ENCODE assay signal across 16 cellular contexts in genomic region chr3:50536471-50537180, GRCh38. TPM values are rescaled to one million over a fixed set of nuclear protein-coding genes. Genes with fewer than 3 reads are reported as not detected.
DNase-seq lines count a peak whose midpoint lies in the region; ATAC-seq, FAIRE-seq and TF ChIP-seq lines count a peak whose summit lies in the region.
"Had no signal": no experiment of that assay in that cellular context is flagged by ENCODE, and none has a peak within 500 bp of the region (broad histone marks: within the 10 kb centered on the region; RNA-seq: fewer than 3 reads in every experiment).

No MANE protein-coding gene starts in this region.

- H3K36me3 Mint-ChIP-seq in T-cell, result no peaks in the 10 kb centered on the region

- ATAC-seq in HepG2 (no peak), right lobe of liver (no peak), T-cell (replicated peaks in 1 of 4) (no peak)

- DNase-seq in HepG2 (ENCODE audit: low spot score) (no peak), right lobe of liver (no peak), epithelial cell of esophagus (ENCODE audit: low read depth) (peak; percentile 24), mesendoderm (no peak), urothelium cell line (ENCODE audit: low spot score) (no peak), T-cell (no peak), GM20000 (ENCODE audit: low spot score) (no peak)
- DNase-seq in activated naive CD4-positive, alpha-beta T cell (lab: John Stamatoyannopoulos, UW), result no peak
- DNase-seq: 8988T, DMS53, NCI-H1930, NCI-H524, Peyer's patch, SHP77 had no signal

- CTCF ChIA-PET in HepG2 (lab: Yijun Ruan, JAX; ENCODE audit: low intra/inter-chr PET ratio, low total read pairs) (no interaction called here), T-cell (lab: Charles Lee) (interaction anchor here (0.6 to 0.7 kb wide), 3 partner anchors 79 to 474 kb away, joined by 3 read pairs; no protein-coding TSS in a partner anchor)

- no peak overlapping the region for H2BK5ac ChIP-seq in mesendoderm (ENCODE audit: low read length)

- POLR2A ChIA-PET in HepG2 (lab: Yijun Ruan, JAX) (no interaction called here), T-cell (lab: Charles Lee) (no interaction called here)

- no peak overlapping the region for H3K23ac ChIP-seq in mesendoderm (ENCODE audit: low read length)

- H3K4ac ChIP-seq in mesendoderm (ENCODE audit: low read depth, low read length), result no peak overlapping the region

- TF ChIP-seq CTCF in HepG2 (CRISPR knock-in tag; IDR thresholded peaks at IDR 0.05) (no peak), right lobe of liver (IDR thresholded peaks at IDR 0.05) (no peak), epithelial cell of esophagus (IDR thresholded peaks at IDR 0.05; ENCODE audit: insufficient read depth, low read depth, low read length, missing control alignments) (no peak), GM20000 (IDR thresholded peaks at IDR 0.05; ENCODE audit: extremely low read depth, missing control alignments) (no peak)

- H3K36me3 ChIP-seq in HepG2 (replicated peaks in 1 of 2; ENCODE audit: control insufficient read depth in 1 of 2, insufficient read depth in 2 of 2, low read length in 2 of 2), result no peaks in the 10 kb centered on the region
- H3K36me3 ChIP-seq in right lobe of liver, result no peaks in the 10 kb centered on the region
- H3K36me3 ChIP-seq in mesendoderm (ENCODE audit: control insufficient read depth, insufficient read depth, low read length), result no peaks in the 10 kb centered on the region
- H3K36me3 ChIP-seq: BLaER1 treated with 17β-estradiol and CSF1 and Interleukin-3, amounts not matched to agents 10 nM and 100 nM; Peyer's patch had no signal

- no peak for TF ChIP-seq RAD21 in HepG2 (CRISPR knock-in tag; IDR thresholded peaks at IDR 0.05)

- H3K79me2 ChIP-seq in HepG2 (ENCODE audit: insufficient read depth, low read length), result no peaks in the 10 kb centered on the region
- H3K79me2 ChIP-seq in mesendoderm (ENCODE audit: control insufficient read depth, insufficient read depth, low read length), result no peaks in the 10 kb centered on the region

- BruUV-seq in HepG2 (replicated peaks; lab: Mats Ljungman, UMichigan), result no TSS peak

- H3K4me2 ChIP-seq in HepG2 (ENCODE audit: low read depth, low read length), result no peak overlapping the region
- H3K4me2 ChIP-seq in mesendoderm (ENCODE audit: low read length), result no peak overlapping the region

- H3K4me3 ChIP-seq in HepG2 (replicated peaks in 1 of 3; ENCODE audit: insufficient read depth in 1 of 3, low read depth in 2 of 3, low read length in 3 of 3), result no peak overlapping the region
- no peak overlapping the region for H3K4me3 ChIP-seq in right lobe of liver
- no peak overlapping the region for H3K4me3 ChIP-seq in epithelial cell of esophagus (ENCODE audit: low read length)
- no peak overlapping the region for H3K4me3 ChIP-seq in mesendoderm (ENCODE audit: low read length)
- H3K4me3 ChIP-seq: BLaER1 treated with 17β-estradiol and CSF1 and Interleukin-3, amounts not matched to agents 10 nM and 100 nM; Peyer's patch had no signal

- peak overlapping the region; percentile 38 for H2AK5ac ChIP-seq in mesendoderm (ENCODE audit: low read length)

- H3K4me3 Mint-ChIP-seq in T-cell, result no peak overlapping the region

- H3K9ac ChIP-seq in HepG2 (ENCODE audit: insufficient read depth, low read depth, low read length), result no peak overlapping the region
- no peak overlapping the region for H3K9ac ChIP-seq in mesendoderm (ENCODE audit: low read length)

- TF ChIP-seq POLR2A in HepG2 (IDR thresholded peaks at IDR 0.05; ENCODE audit: insufficient read depth in 1 of 2, low read depth in 2 of 2, low read length in 2 of 2) (no peak), right lobe of liver (IDR thresholded peaks at IDR 0.05) (no peak)

- H3K27me3 ChIP-seq in HepG2 (ENCODE audit: control insufficient read depth in 1 of 2, insufficient read depth in 2 of 2, low read length in 2 of 2) (peaks cover 2 to 78% of the 10 kb centered on the region in 2 experiments; a peak in 4 of 5 replicates), right lobe of liver (no peaks in the 10 kb centered on the region), mesendoderm (ENCODE audit: insufficient read depth, low read length, poor library complexity) (no peaks in the 10 kb centered on the region)
- H3K27me3 ChIP-seq: Peyer's patch had no signal

- no peak overlapping the region for H3K27ac Mint-ChIP-seq in T-cell

- H3K56ac ChIP-seq in mesendoderm (ENCODE audit: low read length), result peak overlapping the region; percentile 77

- in situ Hi-C loops in HepG2 (cut with HindIII; ENCODE audit: extremely low pct_ligation_motif_present, low pct_unique_long_range_greater_than_20kb), result no loop called here

- H3K9me3 Mint-ChIP-seq in T-cell, result no peaks in the 10 kb centered on the region

- intact Hi-C loops in HepG2 (cut with micrococcal nuclease; ENCODE audit: unreplicated experiment) (no loop called here), right lobe of liver (cut with DNase I) (loop anchor here in 1 of 2 donors (10.0 kb wide), 1 partner anchor 162 kb away; no protein-coding TSS in a partner anchor)

- H2BK15ac ChIP-seq in mesendoderm (replicated peaks; ENCODE audit: low read depth), result no peak overlapping the region

- H4K20me1 ChIP-seq in HepG2 (ENCODE audit: insufficient read depth, low read length), result no peaks in the 10 kb centered on the region

- no peak for TF ChIP-seq EP300 in HepG2 (IDR thresholded peaks at IDR 0.05; ENCODE audit: low read depth in 2 of 2, low read length in 2 of 2)
- TF ChIP-seq EP300 in HepG2 (CRISPR knock-in tag; IDR thresholded peaks at IDR 0.05; ENCODE audit: borderline replicate concordance), result no peak

- no peaks in the 10 kb centered on the region for H3K4me1 Mint-ChIP-seq in T-cell

- WGBS in HepG2 (ENCODE audit: low lambda C conversion rate), result 3% methylated on average over 4 of the region's 5 CpGs
- WGBS in right lobe of liver (ENCODE audit: insufficient coverage, low coverage, low lambda C conversion rate, missing lambda C conversion rate), result 56% methylated on average over 2 of the region's 5 CpGs
- WGBS in mesendoderm (ENCODE audit: extremely low coverage, insufficient coverage, low lambda C conversion rate), result no CpG with 5 or more reads among the region's 5 CpGs

- no peak overlapping the region for H2AFZ ChIP-seq in HepG2 (ENCODE audit: low read length)

- H3K79me1 ChIP-seq in mesendoderm (ENCODE audit: low read length), result no peaks in the 10 kb centered on the region

- no peak overlapping the region for H2BK120ac ChIP-seq in mesendoderm (ENCODE audit: low read depth, low read length)

- H3K4me1 ChIP-seq in HepG2 (ENCODE audit: insufficient read depth, low read length) (no peaks in the 10 kb centered on the region), right lobe of liver (no peaks in the 10 kb centered on the region), mesendoderm (ENCODE audit: control insufficient read depth, low read depth, low read length) (peaks cover 11% of the 10 kb centered on the region)
- H3K4me1 ChIP-seq: Peyer's patch had no signal

- FAIRE-seq in HepG2 (lab: Jason Lieb, UNC) (no peak), urothelium cell line (lab: Jason Lieb, UNC) (peak; percentile 55)

- no peak overlapping the region for H3K27ac ChIP-seq in HepG2 (ENCODE audit: extremely low read length, insufficient read depth, low read length)
- H3K27ac ChIP-seq in right lobe of liver, result no peak overlapping the region
- H3K27ac ChIP-seq in mesendoderm (ENCODE audit: low read depth, low read length), result no peak overlapping the region
- H3K27ac ChIP-seq: BLaER1 treated with 17β-estradiol and CSF1 and Interleukin-3, amounts not matched to agents 10 nM and 100 nM; HL-60; Peyer's patch had no signal

- peaks cover 27 to 29% of the 10 kb centered on the region in 2 donors for H3K27me3 Mint-ChIP-seq in T-cell

- no peaks in the 10 kb centered on the region for H3K9me3 ChIP-seq in HepG2 (ENCODE audit: low read length)
- H3K9me3 ChIP-seq in right lobe of liver, result no peaks in the 10 kb centered on the region
- H3K9me3 ChIP-seq: BLaER1 treated with 17β-estradiol and CSF1 and Interleukin-3, amounts not matched to agents 10 nM and 100 nM; Peyer's patch had no signal

- H3K18ac ChIP-seq in mesendoderm (ENCODE audit: low read length), result no peak overlapping the region

- H4K5ac ChIP-seq in mesendoderm (ENCODE audit: low read length), result no peak overlapping the region

- H4K8ac ChIP-seq in mesendoderm (ENCODE audit: low read depth, low read length), result no peak overlapping the region

RNA-seq across cellular contexts. Expression of gene C3orf18, which starts 30.9 kb away (rescaled TPM):
- total RNA-seq in HepG2 (2016; rRNA removed; fragmentation: Illumina TruSeq; extraction: Trizol) (1.2 and 1.6 TPM in 2 replicates), right lobe of liver (1 to 10 TPM; 2.0 to 7.8 (median 2.8) TPM), T-cell (10 to 100 TPM; 15.3 to 24.7 (median 19.5) TPM)
- total RNA-seq in HepG2 (2016; cell fraction: cytosol; rRNA removed; fragmentation: Illumina TruSeq; extraction: Trizol; ENCODE audit: low read depth), result 1.2 and 1.5 TPM in 2 replicates
- 0.88 and 1.5 TPM in 2 replicates for total RNA-seq in HepG2 (2016; cell fraction: insoluble cytoplasmic fraction; rRNA removed; fragmentation: Illumina TruSeq; extraction: Trizol)
- total RNA-seq in HepG2 (2016; cell fraction: membrane; rRNA removed; fragmentation: Illumina TruSeq; extraction: Trizol), result 2.2 and 3.1 TPM in 2 replicates
- 0.97 and 1.1 TPM in 2 replicates for total RNA-seq in HepG2 (2016; cell fraction: nucleus; rRNA removed; fragmentation: Illumina TruSeq; extraction: Trizol)
- 4.6 and 4.8 TPM in 2 replicates for polyA plus RNA-seq in HepG2 (2011; rRNA removed)
- polyA plus RNA-seq in HepG2 (2011; cell fraction: cytosol; rRNA removed), result 3.8 and 4.2 TPM in 2 replicates
- polyA plus RNA-seq in HepG2 (2011; cell fraction: nucleus; rRNA removed), result 8.1 and 8.7 TPM in 2 replicates
- polyA plus RNA-seq in HepG2 (2012), result 1.7 and 1.8 TPM in 2 replicates
- 1.5 and 1.8 TPM in 2 replicates for polyA plus RNA-seq in HepG2 (2016; cell fraction: cytosol; fragmentation: Illumina TruSeq; extraction: Trizol; ENCODE audit: low read depth)
- 0.85 and 1.2 TPM in 2 replicates for polyA plus RNA-seq in HepG2 (2016; cell fraction: insoluble cytoplasmic fraction; fragmentation: Illumina TruSeq; extraction: Trizol; ENCODE audit: low read depth)
- polyA plus RNA-seq in HepG2 (2016; cell fraction: membrane; fragmentation: Illumina TruSeq; extraction: Trizol; ENCODE audit: low read depth), result 2.3 and 2.4 TPM in 2 replicates
- 1.6 and 2.3 TPM in 2 replicates for polyA plus RNA-seq in HepG2 (2016; cell fraction: nucleus; fragmentation: Illumina TruSeq; extraction: Trizol; ENCODE audit: insufficient read depth, low read depth)
- polyA minus RNA-seq in HepG2 (2011; rRNA and poly(A)+ RNA removed; ENCODE audit: low replicate concordance), result 6.2 and 6.4 TPM in 2 replicates
- polyA minus RNA-seq in HepG2 (2011; cell fraction: cytosol; rRNA and poly(A)+ RNA removed), result 1.5 and 2.3 TPM in 2 replicates
- 1.8 and 3.5 TPM in 2 replicates for polyA minus RNA-seq in HepG2 (2011; cell fraction: nucleus; rRNA and poly(A)+ RNA removed)
- 1.9 TPM for polyA plus RNA-seq in mesendoderm (2013, experiment 1 of 2)
- polyA plus RNA-seq in mesendoderm (2013, experiment 2 of 2), result 1.9 TPM

RNA-seq across cellular contexts. Expression of gene HEMK1, which starts 32.7 kb away (rescaled TPM):
- total RNA-seq in HepG2 (2016; rRNA removed; fragmentation: Illumina TruSeq; extraction: Trizol) (6.3 and 9.8 TPM in 2 replicates), right lobe of liver (10 to 100 TPM; 10.5 to 19.4 (median 14.0) TPM), T-cell (10 to 100 TPM; 35.5 to 66.6 (median 42.0) TPM)
- total RNA-seq in HepG2 (2016; cell fraction: cytosol; rRNA removed; fragmentation: Illumina TruSeq; extraction: Trizol; ENCODE audit: low read depth), result 3.3 and 3.8 TPM in 2 replicates
- 4.7 and 8.7 TPM in 2 replicates for total RNA-seq in HepG2 (2016; cell fraction: insoluble cytoplasmic fraction; rRNA removed; fragmentation: Illumina TruSeq; extraction: Trizol)
- total RNA-seq in HepG2 (2016; cell fraction: membrane; rRNA removed; fragmentation: Illumina TruSeq; extraction: Trizol), result 6.7 and 7.4 TPM in 2 replicates
- total RNA-seq in HepG2 (2016; cell fraction: nucleus; rRNA removed; fragmentation: Illumina TruSeq; extraction: Trizol), result 10.1 and 13.3 TPM in 2 replicates
- polyA plus RNA-seq in HepG2 (2011; rRNA removed), result 12.6 and 16.2 TPM in 2 replicates
- polyA plus RNA-seq in HepG2 (2011; cell fraction: cytosol; rRNA removed), result 6.7 and 8.8 TPM in 2 replicates
- polyA plus RNA-seq in HepG2 (2011; cell fraction: nucleus; rRNA removed), result 54.5 and 63.4 TPM in 2 replicates
- polyA plus RNA-seq in HepG2 (2012), result 7.1 and 8.2 TPM in 2 replicates
- polyA plus RNA-seq in HepG2 (2016; cell fraction: cytosol; fragmentation: Illumina TruSeq; extraction: Trizol; ENCODE audit: low read depth), result 4.2 and 5.6 TPM in 2 replicates
- 3.7 and 6.3 TPM in 2 replicates for polyA plus RNA-seq in HepG2 (2016; cell fraction: insoluble cytoplasmic fraction; fragmentation: Illumina TruSeq; extraction: Trizol; ENCODE audit: low read depth)
- polyA plus RNA-seq in HepG2 (2016; cell fraction: membrane; fragmentation: Illumina TruSeq; extraction: Trizol; ENCODE audit: low read depth), result 4.9 TPM in 2 replicates
- 20.5 and 21.1 TPM in 2 replicates for polyA plus RNA-seq in HepG2 (2016; cell fraction: nucleus; fragmentation: Illumina TruSeq; extraction: Trizol; ENCODE audit: insufficient read depth, low read depth)
- polyA minus RNA-seq in HepG2 (2011; rRNA and poly(A)+ RNA removed; ENCODE audit: low replicate concordance), result 15.2 and 19.7 TPM in 2 replicates
- polyA minus RNA-seq in HepG2 (2011; cell fraction: cytosol; rRNA and poly(A)+ RNA removed), result 2.2 and 4.5 TPM in 2 replicates
- 25.0 and 25.6 TPM in 2 replicates for polyA minus RNA-seq in HepG2 (2011; cell fraction: nucleus; rRNA and poly(A)+ RNA removed)
- 5.3 TPM for polyA plus RNA-seq in mesendoderm (2013, experiment 1 of 2)
- 5.4 TPM for polyA plus RNA-seq in mesendoderm (2013, experiment 2 of 2)

RNA-seq across cellular contexts. Expression of gene CACNA2D2, which starts 33.2 kb away (rescaled TPM):
- total RNA-seq in HepG2 (2016; rRNA removed; fragmentation: Illumina TruSeq; extraction: Trizol) (not detected in 2 replicates), right lobe of liver (under 1 TPM in 5 of 6 experiments, not detected in 1; 0.06 to 0.39 (median 0.26) TPM), T-cell (1 to 10 TPM; 2.6 to 8.9 (median 4.1) TPM)
- not detected in 2 replicates for total RNA-seq in HepG2 (2016; cell fraction: cytosol; rRNA removed; fragmentation: Illumina TruSeq; extraction: Trizol; ENCODE audit: low read depth)
- not detected in 2 replicates for total RNA-seq in HepG2 (2016; cell fraction: insoluble cytoplasmic fraction; rRNA removed; fragmentation: Illumina TruSeq; extraction: Trizol)
- total RNA-seq in HepG2 (2016; cell fraction: membrane; rRNA removed; fragmentation: Illumina TruSeq; extraction: Trizol), result not detected in 2 replicates
- not detected in 2 replicates for total RNA-seq in HepG2 (2016; cell fraction: nucleus; rRNA removed; fragmentation: Illumina TruSeq; extraction: Trizol)
- not detected in 2 replicates for polyA plus RNA-seq in HepG2 (2011; rRNA removed)
- polyA plus RNA-seq in HepG2 (2011; cell fraction: cytosol; rRNA removed), result 0.01 TPM in 1 of 2 replicates, not detected in the other
- 0.05 TPM in 1 of 2 replicates, not detected in the other for polyA plus RNA-seq in HepG2 (2011; cell fraction: nucleus; rRNA removed)
- polyA plus RNA-seq in HepG2 (2012), result 0.07 and 0.15 TPM in 2 replicates
- not detected in 2 replicates for polyA plus RNA-seq in HepG2 (2016; cell fraction: cytosol; fragmentation: Illumina TruSeq; extraction: Trizol; ENCODE audit: low read depth)
- polyA plus RNA-seq in HepG2 (2016; cell fraction: insoluble cytoplasmic fraction; fragmentation: Illumina TruSeq; extraction: Trizol; ENCODE audit: low read depth), result 0.19 TPM in 1 of 2 replicates, not detected in the other
- polyA plus RNA-seq in HepG2 (2016; cell fraction: membrane; fragmentation: Illumina TruSeq; extraction: Trizol; ENCODE audit: low read depth), result not detected in 2 replicates
- polyA plus RNA-seq in HepG2 (2016; cell fraction: nucleus; fragmentation: Illumina TruSeq; extraction: Trizol; ENCODE audit: insufficient read depth, low read depth), result not detected in 2 replicates
- polyA minus RNA-seq in HepG2 (2011; rRNA and poly(A)+ RNA removed; ENCODE audit: low replicate concordance), result 0.02 TPM in 1 of 2 replicates, not detected in the other
- not detected in 2 replicates for polyA minus RNA-seq in HepG2 (2011; cell fraction: cytosol; rRNA and poly(A)+ RNA removed)
- polyA minus RNA-seq in HepG2 (2011; cell fraction: nucleus; rRNA and poly(A)+ RNA removed), result not detected in 2 replicates
- polyA plus RNA-seq in mesendoderm (2013, experiment 1 of 2), result 4.1 TPM
- polyA plus RNA-seq in mesendoderm (2013, experiment 2 of 2), result 3.7 TPM
